ENCODE assay signal across 9 cellular contexts in genomic region chr6:43120938-43121913, GRCh38. TPM values are rescaled to one million over a fixed set of nuclear protein-coding genes. Genes with fewer than 3 reads are reported as not detected.
DNase-seq lines count a peak whose midpoint lies in the region; ATAC-seq and TF ChIP-seq lines count a peak whose summit lies in the region.
"Had no signal": no experiment of that assay in that cellular context is flagged by ENCODE, and none has a peak within 500 bp of the region (broad histone marks: within the 10 kb centered on the region; RNA-seq: fewer than 3 reads in every experiment).

No MANE protein-coding gene starts in this region.

- peak; percentile 83 for ATAC-seq in thoracic aorta (ENCODE audit: insufficient number of reproducible peaks, low FRiP score, low read depth)
- no peak for ATAC-seq in GM21825 (IDR thresholded peaks at IDR 0.05; ENCODE audit: unreplicated experiment)
- ATAC-seq in GM18873 (IDR thresholded peaks at IDR 0.05; ENCODE audit: low FRiP score, unreplicated experiment), result no peak
- no peak for ATAC-seq in HG02610 (IDR thresholded peaks at IDR 0.05; ENCODE audit: unreplicated experiment)

- peak overlapping the region; percentile 79 for H3K4me3 Mint-ChIP-seq in HFFc6
- H3K4me3 Mint-ChIP-seq: activated naive CD8-positive, alpha-beta T cell treated with anti-CD3 and anti-CD28 coated beads, Interleukin-2, amount 10 ng/mL, durations not matched to agents 7 days and 5 days had no signal

- no peaks in the 10 kb centered on the region for H3K9me3 ChIP-seq in thoracic aorta

- H3K36me3 ChIP-seq in thoracic aorta, result no peaks in the 10 kb centered on the region

- H3K9me3 Mint-ChIP-seq in HFFc6, result no peaks in the 10 kb centered on the region
- H3K9me3 Mint-ChIP-seq: activated naive CD8-positive, alpha-beta T cell treated with anti-CD3 and anti-CD28 coated beads, Interleukin-2, amount 10 ng/mL, durations not matched to agents 7 days and 5 days had no signal

- H3K36me3 Mint-ChIP-seq in HFFc6 (ENCODE audit: low read depth), result peaks cover under 1% of the 10 kb centered on the region; the same call in 1 of the 2 replicates
- H3K36me3 Mint-ChIP-seq: activated naive CD8-positive, alpha-beta T cell treated with anti-CD3 and anti-CD28 coated beads, Interleukin-2, amount 10 ng/mL, durations not matched to agents 7 days and 5 days had no signal

- H3K4me1 ChIP-seq in thoracic aorta (ENCODE audit: control insufficient read depth in 1 of 2, low read depth in 2 of 2), result peaks cover 7 to 34% of the 10 kb centered on the region in 2 donors

- peaks cover 7% of the 10 kb centered on the region for H3K27me3 Mint-ChIP-seq in HFFc6 (ENCODE audit: insufficient read depth)
- H3K27me3 Mint-ChIP-seq: activated naive CD8-positive, alpha-beta T cell treated with anti-CD3 and anti-CD28 coated beads, Interleukin-2, amount 10 ng/mL, durations not matched to agents 7 days and 5 days had no signal

- H3K4me1 Mint-ChIP-seq in HFFc6 (ENCODE audit: low read depth), result peaks cover 81% of the 10 kb centered on the region
- H3K4me1 Mint-ChIP-seq: activated naive CD8-positive, alpha-beta T cell treated with anti-CD3 and anti-CD28 coated beads, Interleukin-2, amount 10 ng/mL, durations not matched to agents 7 days and 5 days had no signal

- DNase-seq in HFFc6 (peak; percentile 98), astrocyte of the hippocampus (ENCODE audit: low read depth, low spot score) (peak; percentile 96), iris pigment epithelial cell (ENCODE audit: low read depth) (peak; percentile 97), thoracic aorta (ENCODE audit: low spot score) (peak; percentile 67)
- no peak for DNase-seq in stimulated activated naive CD4-positive, alpha-beta T cell treated with Interleukin-2 at 50 U/mL for 16 hours (lab: John Stamatoyannopoulos, UW)
- DNase-seq: activated naive CD8-positive, alpha-beta T cell treated with anti-CD3 and anti-CD28 coated beads, Interleukin-2, amount 10 ng/mL, durations not matched to agents 7 days and 5 days had no signal

- no peak; the same call in 1 of the 2 replicates for TF ChIP-seq CTCF in HFFc6 (IDR thresholded peaks at IDR 0.05)
- TF ChIP-seq CTCF in thoracic aorta (IDR thresholded peaks at IDR 0.05), result no peak

- peak overlapping the region; percentile 62 to 72 for H3K27ac ChIP-seq in thoracic aorta

- no peaks in the 10 kb centered on the region for H3K27me3 ChIP-seq in thoracic aorta (replicated peaks; ENCODE audit: insufficient read depth)

- H3K27ac Mint-ChIP-seq in HFFc6, result peak overlapping the region; percentile 97
- H3K27ac Mint-ChIP-seq: activated naive CD8-positive, alpha-beta T cell treated with anti-CD3 and anti-CD28 coated beads, Interleukin-2, amount 10 ng/mL, durations not matched to agents 7 days and 5 days had no signal

- H3K4me3 ChIP-seq in thoracic aorta, result peak overlapping the region; percentile 6

RNA-seq across cellular contexts. Expression of gene PTK7, which starts 45.1 kb away (rescaled TPM):
- 100 to 1,000 TPM in 1 of 6 experiments, 10 to 100 TPM in 5; 62.8 to 115 (median 66.7) TPM for total RNA-seq in HFFc6 (2021; fragmentation: NEBNext Ultra II Directional; extraction: Animal tissue kit (Norgen Biotek cat#: 25700))
- total RNA-seq in thoracic aorta, result 1 to 10 TPM; 4.5 to 6.8 TPM

RNA-seq across cellular contexts. Expression of gene SRF, which starts 49.8 kb away (rescaled TPM):
- 10 to 100 TPM; 37.4 to 49.7 (median 39.3) TPM for total RNA-seq in HFFc6 (2021; fragmentation: NEBNext Ultra II Directional; extraction: Animal tissue kit (Norgen Biotek cat#: 25700))
- 10 to 100 TPM; 79.5 to 99.0 TPM for total RNA-seq in thoracic aorta

Comparison
In these comparisons a context has a peak if more than half of its experiments do, and no peak if none do; other contexts are left out.
1. RNA of gene PTK7, which starts 45.1 kb away (total RNA-seq): 62.8 to 115 TPM in HFFc6; 4.5 to 6.8 TPM in thoracic aorta; every median in the first group is over 4 times any median in the second.